In the genomic region with DNA sequence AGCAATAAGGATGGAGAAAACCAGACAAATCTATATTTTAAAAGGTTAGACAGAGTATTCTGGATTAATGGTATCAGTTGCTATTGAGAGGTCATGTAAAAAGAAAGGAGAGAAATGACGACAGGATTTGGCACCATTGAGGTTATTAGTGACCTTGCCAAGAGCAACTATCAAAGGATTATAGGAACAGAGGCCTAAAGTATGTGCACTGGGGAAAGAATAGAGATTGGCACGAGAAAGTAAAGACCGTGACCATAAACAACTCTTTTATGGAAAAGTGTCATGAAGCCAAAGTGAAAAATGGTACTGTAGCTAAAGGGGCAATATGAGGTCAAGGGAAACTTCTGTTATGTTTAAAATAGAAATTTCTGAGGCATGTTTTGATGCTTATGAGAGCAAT, we compare ENCODE assay signal across 26 cellular contexts.
"Had no signal": no experiment of that assay in that cellular context is flagged by ENCODE, and none has a peak within 500 bp of the region (broad histone marks: within the 10 kb centered on the region; RNA-seq: fewer than 3 reads in every experiment).

No MANE protein-coding gene starts in this region.

- H3K4me3 Mint-ChIP-seq: activated CD4-positive, alpha-beta memory T cell treated with anti-CD3 and anti-CD28 coated beads for 36 hours; activated CD4-positive, alpha-beta T cell treated with anti-CD3 and anti-CD28 coated beads for 36 hours; activated CD4-positive, alpha-beta T cell treated with anti-CD3 and anti-CD28 coated beads, Interleukin-2, amount 10 ng/mL, durations not matched to agents 24 days and 14 days; activated CD8-positive, alpha-beta T cell treated with anti-CD3 and anti-CD28 coated beads, Interleukin-2, amount 10 ng/mL, durations not matched to agents 7 days and 5 days; activated naive CD8-positive, alpha-beta T cell; activated T-cell treated with anti-CD3 and anti-CD28 coated beads, Interleukin-2, amount 50 U/mL, for 4 hours; activated T-helper 17 cell treated with anti-CD3 and anti-CD28 coated beads, Interleukin-2, amount 50 U/mL, for 72 hours; effector memory CD8-positive, alpha-beta T cell had no signal

- H3K9me3 ChIP-seq: body of pancreas, esophagus muscularis mucosa had no signal

- H3K27ac ChIP-seq: body of pancreas, esophagus muscularis mucosa, heart left ventricle had no signal

- H3K4me1 Mint-ChIP-seq: activated CD4-positive, alpha-beta T cell treated with anti-CD3 and anti-CD28 coated beads for 36 hours; activated CD4-positive, alpha-beta T cell treated with anti-CD3 and anti-CD28 coated beads, Interleukin-2, amount 10 ng/mL, durations not matched to agents 24 days and 14 days; activated T-helper 17 cell treated with anti-CD3 and anti-CD28 coated beads, Interleukin-2, amount 50 U/mL, for 72 hours had no signal

- DNase-seq: activated CD4-positive, alpha-beta memory T cell treated with anti-CD3 and anti-CD28 coated beads for 36 hours; activated CD4-positive, alpha-beta T cell treated with anti-CD3 and anti-CD28 coated beads for 36 hours; activated CD4-positive, alpha-beta T cell treated with anti-CD3 and anti-CD28 coated beads, Interleukin-2, amount 10 ng/mL, durations not matched to agents 24 days and 14 days; activated CD4-positive, CD25-positive, alpha-beta regulatory T cell; activated CD4-positive, CD25-positive, alpha-beta regulatory T cell treated with anti-CD3 and anti-CD28 coated beads, Interleukin-2, amount 50 U/mL, for 72 hours; activated CD8-positive, alpha-beta T cell treated with anti-CD3 and anti-CD28 coated beads, Interleukin-2, amount 10 ng/mL, durations not matched to agents 7 days and 5 days; activated effector memory CD4-positive, alpha-beta T cell treated with Interleukin-2 at 50 U/mL for 16 hours; activated gamma-delta T cell treated with Interleukin-2 at 50 U/mL for 16 hours; activated naive CD4-positive, alpha-beta T cell treated with anti-CD3 and anti-CD28 coated beads, Interleukin-2, amount 50 U/mL, for 16 hours; activated naive CD4-positive, alpha-beta T cell treated with Interleukin-2 at 50 U/mL for 16 hours; activated T-cell treated with anti-CD3 and anti-CD28 coated beads, Interleukin-2, amount 50 U/mL, for 4 hours; amygdala; aorta; body of pancreas; caudate nucleus; cortex of kidney; dermis blood vessel endothelial cell; effector CD4-positive, alpha-beta T cell; effector memory CD8-positive, alpha-beta T cell; erythroblast; foreskin fibroblast; heart left ventricle; T-helper 2 cell had no signal

- H3K4me1 ChIP-seq: body of pancreas, heart left ventricle had no signal

- H3K27me3 Mint-ChIP-seq: activated CD4-positive, alpha-beta memory T cell treated with anti-CD3 and anti-CD28 coated beads for 36 hours; activated CD4-positive, alpha-beta T cell treated with anti-CD3 and anti-CD28 coated beads for 36 hours; activated CD4-positive, alpha-beta T cell treated with anti-CD3 and anti-CD28 coated beads, Interleukin-2, amount 10 ng/mL, durations not matched to agents 24 days and 14 days; activated naive CD8-positive, alpha-beta T cell; activated T-helper 17 cell treated with anti-CD3 and anti-CD28 coated beads, Interleukin-2, amount 50 U/mL, for 72 hours; effector memory CD8-positive, alpha-beta T cell had no signal

- H3K36me3 ChIP-seq: esophagus muscularis mucosa, heart left ventricle had no signal

- H3K4me3 ChIP-seq: body of pancreas, esophagus muscularis mucosa, heart left ventricle had no signal

- H3K27me3 ChIP-seq: body of pancreas, esophagus muscularis mucosa, heart left ventricle had no signal

- H3K27ac Mint-ChIP-seq: activated CD4-positive, alpha-beta memory T cell treated with anti-CD3 and anti-CD28 coated beads for 36 hours; activated CD4-positive, alpha-beta T cell treated with anti-CD3 and anti-CD28 coated beads for 36 hours; activated CD4-positive, alpha-beta T cell treated with anti-CD3 and anti-CD28 coated beads, Interleukin-2, amount 10 ng/mL, durations not matched to agents 24 days and 14 days; activated CD8-positive, alpha-beta T cell treated with anti-CD3 and anti-CD28 coated beads, Interleukin-2, amount 10 ng/mL, durations not matched to agents 7 days and 5 days; activated naive CD8-positive, alpha-beta T cell; activated T-helper 17 cell treated with anti-CD3 and anti-CD28 coated beads, Interleukin-2, amount 50 U/mL, for 72 hours; effector memory CD8-positive, alpha-beta T cell had no signal

- H3K36me3 Mint-ChIP-seq: activated CD4-positive, alpha-beta memory T cell treated with anti-CD3 and anti-CD28 coated beads for 36 hours; activated naive CD8-positive, alpha-beta T cell had no signal

- ATAC-seq: activated CD4-positive, alpha-beta T cell treated with anti-CD3 and anti-CD28 coated beads for 36 hours; activated CD8-positive, alpha-beta T cell treated with anti-CD3 and anti-CD28 coated beads, Interleukin-2, amount 10 ng/mL, durations not matched to agents 7 days and 5 days; activated T-cell treated with anti-CD3 and anti-CD28 coated beads, Interleukin-2, amount 50 U/mL, for 4 hours; activated T-helper 17 cell treated with anti-CD3 and anti-CD28 coated beads, Interleukin-2, amount 50 U/mL, for 72 hours; body of pancreas; effector memory CD8-positive, alpha-beta T cell; heart left ventricle had no signal
